In genomic region chr9:132879443-132880310, GRCh38 we compare ENCODE assay signal across 9 cellular contexts. TPM values are rescaled to one million over a fixed set of nuclear protein-coding genes. Genes with fewer than 3 reads are reported as not detected.
A peak's percentile ranks its signal among the peaks of the same experiment; 100 is the strongest.
DNase-seq lines count a peak whose midpoint lies in the region; ATAC-seq and TF ChIP-seq lines count a peak whose summit lies in the region.
"Had no signal": no experiment of that assay in that cellular context is flagged by ENCODE, and none has a peak within 500 bp of the region (broad histone marks: within the 10 kb centered on the region; RNA-seq: fewer than 3 reads in every experiment).

No MANE protein-coding gene starts in this region.

- H3K4me3 Mint-ChIP-seq in Calu3 (ENCODE audit: low read depth, unreplicated experiment), result peak overlapping the region; percentile 66
- H3K4me3 Mint-ChIP-seq in chondrocyte (ENCODE audit: unreplicated experiment), result peak overlapping the region; percentile 72

- peak overlapping the region; percentile 95 for H2AFZ ChIP-seq in osteoblast (ENCODE audit: low read length)

- H3K36me3 Mint-ChIP-seq in Calu3 (ENCODE audit: insufficient read depth, unreplicated experiment) (peaks cover 24% of the 10 kb centered on the region), chondrocyte (ENCODE audit: low read depth) (no peaks in the 10 kb centered on the region)

- BruUV-seq in Calu3 (replicated peaks; lab: Mats Ljungman, UMichigan), result no TSS peak

- no peak for DNase-seq in Calu3
- DNase-seq in M059J (ENCODE audit: low read depth), result peak; percentile 23
- DNase-seq in chondrocyte (ENCODE audit: low spot score), result no peak
- peak; percentile 53 for DNase-seq in osteoblast (ENCODE audit: insufficient read length, low spot score, missing footprints)
- no peak for DNase-seq in GM19240 (ENCODE audit: insufficient read length, low spot score)
- DNase-seq in kidney glomerular epithelial cell (lab: John Stamatoyannopoulos, UW), result no peak
- DNase-seq: cerebellar nuclear complex had no signal

- H3K27me3 Mint-ChIP-seq in Calu3 (ENCODE audit: unreplicated experiment) (no peaks in the 10 kb centered on the region), chondrocyte (ENCODE audit: low read depth) (peaks cover 4% of the 10 kb centered on the region)

- H3K36me3 ChIP-seq in osteoblast (ENCODE audit: insufficient read depth, low read length), result no peaks in the 10 kb centered on the region

- intact Hi-C loops in Calu3 (cut with micrococcal nuclease; ENCODE audit: unreplicated experiment), result no loop called here

- H3K9me3 Mint-ChIP-seq in Calu3 (ENCODE audit: low read depth, unreplicated experiment), result no peaks in the 10 kb centered on the region
- H3K9me3 Mint-ChIP-seq in chondrocyte (ENCODE audit: low read depth), result no peaks in the 10 kb centered on the region

- no peaks in the 10 kb centered on the region for H3K9me3 ChIP-seq in osteoblast (ENCODE audit: low read depth, low read length)

- no peak overlapping the region for H3K27ac ChIP-seq in osteoblast (ENCODE audit: low read depth, low read length)

- no peaks in the 10 kb centered on the region for H3K27me3 ChIP-seq in osteoblast (ENCODE audit: insufficient read depth, low read length)

- no peak for TF ChIP-seq CTCF in Calu3 (IDR thresholded peaks at IDR 0.05; ENCODE audit: unreplicated experiment)
- no peak for TF ChIP-seq CTCF in chondrocyte (IDR thresholded peaks at IDR 0.05)
- no peak for TF ChIP-seq CTCF in osteoblast (IDR thresholded peaks at IDR 0.05; ENCODE audit: extremely low read depth, low read depth, low read length)

- H3K4me3 ChIP-seq in osteoblast (ENCODE audit: insufficient read depth, low read length), result peak overlapping the region; percentile 99

- H3K27ac Mint-ChIP-seq in Calu3 (ENCODE audit: unreplicated experiment) (no peak overlapping the region), chondrocyte (ENCODE audit: unreplicated experiment) (peak overlapping the region; percentile 32)

- H3K4me1 ChIP-seq in osteoblast (ENCODE audit: insufficient read depth, low read length), result peaks cover 6% of the 10 kb centered on the region

- no peaks in the 10 kb centered on the region for H3K79me2 ChIP-seq in osteoblast (ENCODE audit: insufficient read depth, low read length)

- ATAC-seq in HG03039 (IDR thresholded peaks at IDR 0.05; ENCODE audit: unreplicated experiment) (no peak), HG03571 (IDR thresholded peaks at IDR 0.05; ENCODE audit: unreplicated experiment) (no peak)

- H4K20me1 ChIP-seq in osteoblast (ENCODE audit: insufficient read depth, low read length), result no peaks in the 10 kb centered on the region

- H3K4me1 Mint-ChIP-seq in Calu3 (ENCODE audit: low read depth, unreplicated experiment) (no peaks in the 10 kb centered on the region), chondrocyte (ENCODE audit: low read depth) (peaks cover 8% of the 10 kb centered on the region)

- CTCF ChIA-PET in Calu3 (lab: Charles Lee), result no interaction called here

- H3K4me2 ChIP-seq in osteoblast (ENCODE audit: insufficient read depth, low read length), result peak overlapping the region; percentile 93

RNA-seq across cellular contexts. Expression of gene SPACA9, which starts 1.0 kb away (rescaled TPM):
- total RNA-seq in Calu3 (2022), result 2.2 and 2.5 TPM in 2 replicates
- 0.91 and 3.0 TPM in 2 replicates for total RNA-seq in M059J (2014; rRNA removed; shearing (Covaris generic))
- total RNA-seq in chondrocyte, result 3.3 to 5.4 TPM (median 3.7 TPM) in 3 replicates
- total RNA-seq in osteoblast, result 3.6 and 4.4 TPM in 2 replicates

RNA-seq across cellular contexts. Expression of gene AK8, which starts 1.6 kb away (rescaled TPM):
- 1.4 TPM in 2 replicates for total RNA-seq in Calu3 (2022)
- total RNA-seq in M059J (2014; rRNA removed; shearing (Covaris generic)), result 0.34 TPM in 1 of 2 replicates, not detected in the other
- total RNA-seq in chondrocyte, result 0.22 to 1.5 TPM (median 0.33 TPM) in 3 replicates
- total RNA-seq in osteoblast, result 0.59 and 1.1 TPM in 2 replicates

Comparison
In these comparisons a context has a peak if more than half of its experiments do, and no peak if none do; other contexts are left out.
1. DNase-seq: peak in M059J (single experiment) and osteoblast (single experiment); none in Calu3 (single experiment), chondrocyte (single experiment), GM19240 (single experiment) and kidney glomerular epithelial cell (single experiment).